In the genomic region with DNA sequence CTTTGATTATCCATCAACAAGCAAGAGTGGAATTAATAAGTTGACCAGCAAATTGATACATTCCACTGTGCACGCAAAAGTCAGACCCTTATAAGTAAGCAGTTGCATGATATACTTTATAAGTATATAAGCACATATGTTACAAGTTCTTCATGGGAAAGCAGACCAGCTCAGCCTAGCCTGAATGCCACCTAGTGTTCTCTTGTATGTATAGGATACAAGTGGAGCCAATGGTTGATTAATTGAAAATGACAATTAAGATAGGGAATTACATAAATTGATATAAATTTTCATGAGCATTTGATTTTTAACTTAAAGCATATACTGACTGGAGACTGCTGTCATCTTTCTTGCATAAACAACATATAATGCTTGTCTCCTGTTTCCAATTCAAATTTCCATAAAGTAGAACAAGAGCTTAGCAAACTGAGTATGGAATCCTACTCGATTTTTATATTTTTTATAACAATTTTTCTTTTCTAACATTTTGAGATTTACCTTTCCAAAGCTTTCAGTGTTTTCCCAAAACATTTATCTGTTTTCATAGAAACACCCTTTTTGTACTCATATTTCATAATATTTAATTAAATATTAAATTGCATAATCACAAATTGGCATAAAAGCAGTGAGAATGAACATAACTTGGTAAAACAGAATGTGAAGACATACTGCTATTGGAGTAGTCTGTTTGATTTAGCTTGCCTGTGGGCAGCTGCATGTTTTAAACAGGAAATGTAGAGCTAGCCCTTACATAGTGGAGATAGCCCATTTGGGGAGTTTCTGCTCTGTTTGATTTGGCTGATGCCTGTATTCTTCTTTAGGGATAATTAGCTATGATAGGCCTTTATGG, we compare ENCODE assay signal across 8 cellular contexts.
DNase-seq lines count a peak whose midpoint lies in the region; ATAC-seq and TF ChIP-seq lines count a peak whose summit lies in the region.

No MANE protein-coding gene starts in this region.

- intact Hi-C loops in uterus (cut with DNase I; ENCODE audit: low total_unique reads) = no loop called here

- H3K27ac ChIP-seq in RWPE2 (ENCODE audit: poor library complexity, severe bottlenecking) (peak overlapping the region; percentile 9), uterus (no peak overlapping the region)

- H3K36me3 ChIP-seq in RWPE2 (ENCODE audit: low read depth) (no peaks in the 10 kb centered on the region), uterus (no peaks in the 10 kb centered on the region)

- H3K4me3 ChIP-seq in RWPE2 (ENCODE audit: severe bottlenecking) (no peak overlapping the region), uterus (no peak overlapping the region)

- peak; percentile 71 for DNase-seq in COR-L47 (lab: John Stamatoyannopoulos, UW)
- DNase-seq in HPDE6-E6E7 (ENCODE audit: extremely low spot score) = peak; percentile 28
- no peak for DNase-seq in RWPE2 (ENCODE audit: low spot score)
- peak; percentile 68 for DNase-seq in fibroblast of gingiva (ENCODE audit: low read depth)
- DNase-seq in pons (ENCODE audit: low spot score) = peak; percentile 32
- DNase-seq in ureter (ENCODE audit: low spot score) = no peak
- DNase-seq in uterus = no peak

- no peaks in the 10 kb centered on the region for H3K27me3 ChIP-seq in RWPE2 (ENCODE audit: insufficient read depth, poor library complexity, severe bottlenecking)
- H3K27me3 ChIP-seq in uterus = no peaks in the 10 kb centered on the region

- TF ChIP-seq POLR2A in GM18505 (IDR thresholded peaks at IDR 0.05; ENCODE audit: borderline replicate concordance, extremely low read depth, insufficient read depth, insufficient read length) (no peak), uterus (IDR thresholded peaks at IDR 0.05) (no peak)

- peak; percentile 57; the same call in 2 of the 3 replicates for ATAC-seq in RWPE2 (ENCODE audit: low read depth)
- ATAC-seq in GM18505 (IDR thresholded peaks at IDR 0.05; ENCODE audit: unreplicated experiment) = no peak

- TF ChIP-seq CTCF in RWPE2 (IDR thresholded peaks at IDR 0.05; ENCODE audit: poor library complexity, severe bottlenecking) (peak; percentile 79), uterus (IDR thresholded peaks at IDR 0.05) (peak in 1 of 4 experiments; percentile 24)

- H3K4me1 ChIP-seq in RWPE2 (ENCODE audit: insufficient read depth, poor library complexity, severe bottlenecking) (peaks cover 19% of the 10 kb centered on the region), uterus (no peaks in the 10 kb centered on the region)

- no peaks in the 10 kb centered on the region for H3K9me3 ChIP-seq in RWPE2 (ENCODE audit: severe bottlenecking)
- no peaks in the 10 kb centered on the region for H3K9me3 ChIP-seq in uterus

Comparison
In these comparisons a context has a peak if more than half of its experiments do, and no peak if none do; other contexts are left out.
1. DNase-seq: peak in COR-L47 (single experiment), HPDE6-E6E7 (single experiment), fibroblast of gingiva (single experiment) and pons (single experiment); none in RWPE2 (single experiment), ureter (single experiment) and uterus (0 of 2).